Comparison of ENCODE assay signal across 8 cellular contexts in the genomic region with DNA sequence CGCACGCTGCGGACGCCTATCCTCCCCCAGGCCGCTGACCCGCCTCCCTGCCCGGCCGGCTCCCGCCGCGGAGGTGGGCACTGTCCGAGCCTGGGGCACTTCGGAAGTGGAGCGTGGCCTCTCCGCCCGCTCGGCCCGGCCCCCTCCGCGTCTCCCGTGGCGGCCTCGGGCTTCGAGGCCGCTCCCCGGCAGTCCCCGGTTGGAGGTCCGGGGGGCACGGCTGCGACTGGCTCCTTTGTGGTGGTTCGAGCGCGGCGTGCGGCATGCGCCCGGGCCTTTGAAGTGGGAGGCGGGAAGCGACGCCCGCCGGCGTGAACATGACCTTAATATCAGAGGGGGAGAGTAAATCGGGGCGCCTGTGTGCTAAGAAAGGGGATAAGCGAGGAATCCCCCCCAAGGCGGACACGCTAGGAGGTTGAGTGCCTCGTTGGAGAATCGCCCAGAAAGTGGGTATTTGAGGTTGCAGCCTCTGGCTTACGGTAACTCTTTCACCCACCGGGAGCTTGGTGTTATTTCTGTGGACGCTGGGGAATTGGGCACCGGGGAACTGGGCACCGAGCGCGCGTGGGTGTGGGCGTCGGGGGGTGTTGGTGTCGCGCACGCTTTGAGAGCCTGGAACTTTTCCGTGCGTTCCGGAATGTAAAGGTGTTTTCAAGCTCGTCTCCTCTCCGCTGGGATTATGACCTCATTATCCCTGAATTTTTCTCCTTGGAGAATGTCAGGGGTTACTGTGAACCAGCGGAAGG. TPM values are rescaled to one million over a fixed set of nuclear protein-coding genes. Genes with fewer than 3 reads are reported as not detected.
DNase-seq lines count a peak whose midpoint lies in the region; ATAC-seq and TF ChIP-seq lines count a peak whose summit lies in the region.

No MANE protein-coding gene starts in this region.

- H3K36me3 ChIP-seq in SU-DHL-6 (ENCODE audit: low read length) (peaks cover 18% of the 10 kb centered on the region), iPS-20b (ENCODE audit: insufficient read depth, low read depth, low read length) (peaks cover 23% of the 10 kb centered on the region)

- H3K27me3 ChIP-seq in SU-DHL-6 (ENCODE audit: low read length), result no peaks in the 10 kb centered on the region
- no peaks in the 10 kb centered on the region for H3K27me3 ChIP-seq in iPS-20b (ENCODE audit: insufficient read depth, low read length)

- peak overlapping the region; percentile 72 for H2AFZ ChIP-seq in SU-DHL-6 (ENCODE audit: low read depth, low read length, severe bottlenecking)

- H3K9me3 ChIP-seq in SU-DHL-6 (ENCODE audit: insufficient read depth, low read length), result no peaks in the 10 kb centered on the region
- H3K9me3 ChIP-seq in iPS-20b (ENCODE audit: insufficient read depth, low read depth, low read length), result no peaks in the 10 kb centered on the region

- ATAC-seq in GM18907 (IDR thresholded peaks at IDR 0.05; ENCODE audit: unreplicated experiment) (peak; percentile 35), HG03139 (IDR thresholded peaks at IDR 0.05; ENCODE audit: unreplicated experiment) (peak; percentile 26)

- no peaks in the 10 kb centered on the region for H3K9me2 ChIP-seq in SU-DHL-6 (replicated peaks; ENCODE audit: insufficient read depth, low read length)

- peak overlapping the region; percentile 98 for H3K9ac ChIP-seq in SU-DHL-6 (ENCODE audit: low read length)
- H3K9ac ChIP-seq in iPS-20b (ENCODE audit: low read depth, low read length), result peak overlapping the region; percentile 96

- peak overlapping the region; percentile 63 for H3K27ac ChIP-seq in SU-DHL-6 (ENCODE audit: low read depth, low read length)
- H3K27ac ChIP-seq in iPS-20b (ENCODE audit: low read length), result peak overlapping the region; percentile 68

- in situ Hi-C loops in astrocyte of the spinal cord (cut with HindIII; ENCODE audit: low sequenced_read_pairs), result no loop called here

- H3K79me2 ChIP-seq in SU-DHL-6 (ENCODE audit: insufficient read depth, low read length), result peaks cover 79% of the 10 kb centered on the region

- H3F3A ChIP-seq in SU-DHL-6 (ENCODE audit: insufficient read depth), result peaks cover 17% of the 10 kb centered on the region

- peak overlapping the region; percentile 93 for H3K4me2 ChIP-seq in SU-DHL-6 (ENCODE audit: low read depth, low read length, poor library complexity, severe bottlenecking)

- peak overlapping the region; percentile 79 for H3K4me3 ChIP-seq in SU-DHL-6 (ENCODE audit: insufficient read depth, low read length, poor library complexity, severe bottlenecking)
- H3K4me3 ChIP-seq in astrocyte of the spinal cord (ENCODE audit: low read depth, low read length), result peak overlapping the region; percentile 64
- H3K4me3 ChIP-seq in iPS-20b (ENCODE audit: low read length), result peak overlapping the region; percentile 83

- peaks cover 17% of the 10 kb centered on the region for H3K4me1 ChIP-seq in iPS-20b (ENCODE audit: insufficient read depth, low read length)

- TF ChIP-seq CTCF in SU-DHL-6 (IDR thresholded peaks at IDR 0.05; ENCODE audit: insufficient read depth, low read length, poor library complexity, severe bottlenecking), result no peak
- no peak for TF ChIP-seq CTCF in astrocyte of the spinal cord (IDR thresholded peaks at IDR 0.05; ENCODE audit: low read depth, low read length)

- DNase-seq in A172 (ENCODE audit: low spot score) (peak; percentile 14), astrocyte of the spinal cord (ENCODE audit: low read depth, low spot score) (no peak), SIG-M5 (lab: John Stamatoyannopoulos, UW) (no peak)
- peak; percentile 34 for DNase-seq in stimulated activated CD4-positive, alpha-beta T cell treated with anti-CD3 and anti-CD28 coated beads, Interleukin-1b, Interleukin-23, amount 100 ng/mL, for 48 hours

- H4K20me1 ChIP-seq in SU-DHL-6 (ENCODE audit: low read depth, low read length), result no peaks in the 10 kb centered on the region

RNA-seq across cellular contexts. Expression of a gene that starts 0.6 kb away (rescaled TPM):
- 50.5 and 64.3 TPM in 2 replicates for total RNA-seq in A172 (2014; rRNA removed; shearing (Covaris generic))

RNA-seq across cellular contexts. Expression of a gene that starts 41.1 kb away (rescaled TPM):
- total RNA-seq in A172 (2014; rRNA removed; shearing (Covaris generic)), result 65.3 and 82.9 TPM in 2 replicates

RNA-seq across cellular contexts. Expression of a gene that starts 41.1 kb away (rescaled TPM):
- total RNA-seq in A172 (2014; rRNA removed; shearing (Covaris generic)), result 18.9 and 22.5 TPM in 2 replicates

RNA-seq across cellular contexts. Expression of a gene that starts 41.4 kb away (rescaled TPM):
- 1.2 and 1.8 TPM in 2 replicates for total RNA-seq in A172 (2014; rRNA removed; shearing (Covaris generic))

Comparison
In these comparisons a context has a peak if more than half of its experiments do, and no peak if none do; other contexts are left out.
1. DNase-seq: peak in A172 (single experiment) and stimulated activated CD4-positive, alpha-beta T cell treated with anti-CD3 and anti-CD28 coated beads, Interleukin-1b, Interleukin-23, amount 100 ng/mL, for 48 hours (single experiment); none in astrocyte of the spinal cord (single experiment) and SIG-M5 (single experiment).
2. Peak in every context shown above with its lines, with median percentiles within 50 percentile points of each other: H3K4me3 ChIP-seq.